Comparison of ENCODE assay signal across 8 cellular contexts in genomic region chr3:179421500-179421899, GRCh38. TPM values are rescaled to one million over a fixed set of nuclear protein-coding genes. Genes with fewer than 3 reads are reported as not detected.
DNase-seq lines count a peak whose midpoint lies in the region; ATAC-seq, FAIRE-seq and TF ChIP-seq lines count a peak whose summit lies in the region.

No MANE protein-coding gene starts in this region.

- DNase-seq in BJ (ENCODE audit: low read depth), result no peak
- DNase-seq in LNCaP clone FGC (ENCODE audit: low read depth), result peak; percentile 52
- DNase-seq in H1 (ENCODE audit: low read depth in 1 of 2, low spot score in 2 of 2), result no peak
- DNase-seq in myocyte (ENCODE audit: low read depth), result peak; percentile 60
- DNase-seq in central memory CD4-positive, alpha-beta T cell, result no peak
- DNase-seq in activated T-cell treated with anti-CD3 and anti-CD28 coated beads, Interleukin-2, amount 50 U/mL, for 1 hour, result no peak

- H3K23ac ChIP-seq in H1 (ENCODE audit: insufficient read length), result no peak overlapping the region

- H3K14ac ChIP-seq in H1 (ENCODE audit: insufficient read length), result no peak overlapping the region

- H3K4me1 ChIP-seq in H1 (replicated peaks in 1 of 4; ENCODE audit: control insufficient read depth in 3 of 4, insufficient read depth in 4 of 4, low read length in 3 of 4), result no peaks in the 10 kb centered on the region

- no peak overlapping the region for H3K9ac ChIP-seq in H1 (replicated peaks in 1 of 4; ENCODE audit: extremely low read depth in 1 of 4, low read depth in 3 of 4, low read length in 3 of 4)

- no peak overlapping the region for H3K4me2 ChIP-seq in H1 (ENCODE audit: insufficient read depth in 1 of 2, low read depth in 2 of 2, low read length in 2 of 2)

- no peak overlapping the region for H4K91ac ChIP-seq in H1 (replicated peaks; ENCODE audit: insufficient read length, low read length)

- H2AK5ac ChIP-seq in H1 (ENCODE audit: low read depth, low read length), result no peak overlapping the region

- H3K36me3 ChIP-seq in BJ (ENCODE audit: control insufficient read depth, insufficient read depth, low read length) (peaks cover 8% of the 10 kb centered on the region), H1 (ENCODE audit: control insufficient read depth in 2 of 4, insufficient read depth in 4 of 4, low read length in 3 of 4) (peaks cover 0 to 4% (median under 1%) of the 10 kb centered on the region in 4 experiments; a peak in 1 of 8 replicates)

- no peaks in the 10 kb centered on the region for H3K79me1 ChIP-seq in H1 (ENCODE audit: low read depth, low read length)

- TF ChIP-seq RAD21 in H1 (IDR thresholded peaks at IDR 0.05 in 1 of 2, conservative IDR thresholded peaks at IDR 0.05 in 1 of 2; ENCODE audit: low read depth in 2 of 2, low read length in 2 of 2), result peak; percentile 73 to 77

- no peak overlapping the region for H3K27ac ChIP-seq in H1 (ENCODE audit: low read depth, low read length)

- H2BK20ac ChIP-seq in H1 (ENCODE audit: low read length), result no peak overlapping the region

- H3K23me2 ChIP-seq in H1 (ENCODE audit: low read depth, low read length), result no peaks in the 10 kb centered on the region

- H4K8ac ChIP-seq in H1 (ENCODE audit: extremely low read depth, insufficient read depth, low read length), result no peak overlapping the region

- H2BK120ac ChIP-seq in H1 (replicated peaks; ENCODE audit: low read depth, low read length), result no peak overlapping the region

- no peak overlapping the region for H3K18ac ChIP-seq in H1 (ENCODE audit: extremely low read depth, low read length)

- H3K9me3 ChIP-seq in H1 (ENCODE audit: insufficient read depth in 2 of 2, low read depth in 1 of 2, low read length in 1 of 2), result no peaks in the 10 kb centered on the region

- POLR2A ChIA-PET in BJ (lab: Charles Lee) (no interaction called here), H1 (lab: Charles Lee; ENCODE audit: partially characterized antibody) (interaction anchor here (2.6 kb wide), 1 partner anchor 142 kb away, joined by 7 read pairs; the partner anchor contains the start of gene ACTL6A)

- H3K4ac ChIP-seq in H1 (replicated peaks; ENCODE audit: insufficient read length, low read depth, low read length), result no peak overlapping the region

- no peaks in the 10 kb centered on the region for H3K79me2 ChIP-seq in H1 (ENCODE audit: control insufficient read depth in 1 of 2, insufficient read depth in 2 of 2, low read length in 2 of 2)

- TF ChIP-seq EP300 in H1 (IDR thresholded peaks at IDR 0.05; ENCODE audit: borderline replicate concordance in 1 of 2, low read depth in 2 of 2, low read length in 2 of 2), result no peak

- no peak for FAIRE-seq in H1 (lab: Jason Lieb, UNC)

- H2BK15ac ChIP-seq in H1 (ENCODE audit: low read length), result no peak overlapping the region

- WGBS in H1 (ENCODE audit: extremely low coverage in 1 of 2, insufficient coverage in 1 of 2, insufficient read length in 1 of 2, insufficient replicate concordance in 2 of 2, low coverage in 1 of 2, low lambda C conversion rate in 2 of 2, missing lambda C conversion rate in 1 of 2), 2 experiments, result 85% methylated on average over 2 of the region's 2 CpGs; no CpG with 5 or more reads in 1 of the 2 experiments

- peak; percentile 47 for TF ChIP-seq CTCF in BJ (IDR thresholded peaks at IDR 0.05; ENCODE audit: insufficient read depth, low read depth, low read length)
- TF ChIP-seq CTCF in LNCaP clone FGC (IDR thresholded peaks at IDR 0.05; ENCODE audit: control insufficient read depth, extremely low read depth, insufficient read depth), result peak; percentile 90
- TF ChIP-seq CTCF in H1 (IDR thresholded peaks at IDR 0.05; ENCODE audit: control extremely low read depth in 1 of 3, insufficient read depth in 1 of 3, low read depth in 1 of 3, low read length in 3 of 3), result peak; percentile 40 to 48 (median 43); a peak in 3 of 4 replicates

- H4K20me1 ChIP-seq in H1 (replicated peaks in 1 of 2; ENCODE audit: control insufficient read depth in 1 of 2, insufficient read depth in 2 of 2, low read length in 2 of 2), result no peaks in the 10 kb centered on the region

- TF ChIP-seq POLR2A in H1 (IDR thresholded peaks at IDR 0.05; ENCODE audit: control extremely low read depth in 1 of 2, low read depth in 2 of 2, low read length in 2 of 2), result no peak

- H4K5ac ChIP-seq in H1 (ENCODE audit: insufficient read length, low read depth, low read length), result no peak overlapping the region

- no peaks in the 10 kb centered on the region for H3K27me3 ChIP-seq in BJ (ENCODE audit: control insufficient read depth, insufficient read depth, low read length)
- no peaks in the 10 kb centered on the region for H3K27me3 ChIP-seq in H1 (replicated peaks in 1 of 4; ENCODE audit: control insufficient read depth in 3 of 4, extremely low read depth in 1 of 4, insufficient read depth in 3 of 4, low read length in 3 of 4)

- CTCF ChIA-PET in BJ (lab: Yijun Ruan, JAX) (interaction anchor here (0.8 to 1.3 kb wide), 3 partner anchors 133 to 140 kb away, joined by 3 to 11 read pairs (median 5); no protein-coding TSS in a partner anchor), H1 (lab: Charles Lee; ENCODE audit: partially characterized antibody) (interaction anchor here (0.6 to 1.4 kb wide), 14 partner anchors 9 to 145 kb away, joined by 3 to 7 read pairs (median 4); partner anchors contain the start of gene ACTL6A)

- no peak overlapping the region for H3K56ac ChIP-seq in H1 (replicated peaks; ENCODE audit: insufficient read length, low read depth, low read length)

- ATAC-seq in GM19035 (IDR thresholded peaks at IDR 0.05; ENCODE audit: unreplicated experiment), result no peak
- ATAC-seq in GM18873 (IDR thresholded peaks at IDR 0.05; ENCODE audit: low FRiP score, unreplicated experiment), result no peak

- no peak overlapping the region for H2BK5ac ChIP-seq in H1 (ENCODE audit: low read depth, low read length)

- H3K4me3 ChIP-seq in BJ (ENCODE audit: low read depth, low read length) (no peak overlapping the region), LNCaP clone FGC (ENCODE audit: low read depth, low read length) (no peak overlapping the region), H1 (ENCODE audit: extremely low read depth in 1 of 4, insufficient read depth in 2 of 4, low read depth in 3 of 4, low read length in 4 of 4) (no peak overlapping the region)

- H2AFZ ChIP-seq in H1 (ENCODE audit: low read length), result no peak overlapping the region

- H2BK12ac ChIP-seq in H1 (ENCODE audit: low read depth, low read length), result no peak overlapping the region

TF ChIP-seq in H1, 55 proteins besides CTCF, POLR2A, EP300 and RAD21:
- TF ChIP-seq KDM4A (IDR thresholded peaks at IDR 0.05; ENCODE audit: low read depth, low read length, severe bottlenecking) (no peak), RFX5 (IDR thresholded peaks at IDR 0.05; ENCODE audit: borderline replicate concordance, low read depth, low read length) (no peak), JUN (IDR thresholded peaks at IDR 0.05; ENCODE audit: low read depth, low read length) (no peak), TCF12 (IDR thresholded peaks at IDR 0.05; ENCODE audit: low read depth, low read length) (no peak), FOSL1 (IDR thresholded peaks at IDR 0.05; ENCODE audit: insufficient read depth, low read depth, low read length) (no peak)

RNA-seq across cellular contexts. Expression of gene GNB4, which starts 29.8 kb away (rescaled TPM):
- 25.2 and 50.6 TPM in 2 replicates for polyA plus RNA-seq in BJ (2011; rRNA removed)
- 47.0 and 49.3 TPM in 2 replicates for polyA minus RNA-seq in BJ (2011; rRNA and poly(A)+ RNA removed)
- 26.1 and 29.2 TPM in 2 replicates for total RNA-seq in H1 (2021; fragmentation: NEBNext Ultra II Directional; extraction: Animal tissue kit (Norgen Biotek cat#: 25700))
- 8.7 and 13.4 TPM in 2 replicates for polyA plus RNA-seq in H1 (2011; rRNA removed)
- 10.8 TPM for polyA plus RNA-seq in H1 (2011; cell fraction: cytosol; rRNA removed)
- polyA plus RNA-seq in H1 (2011; cell fraction: nucleus; rRNA removed), result 5.0 TPM
- 11.7 to 19.7 TPM (median 14.2 TPM) in 4 replicates for polyA plus RNA-seq in H1 (2012, experiment 1 of 2)
- 1.7 TPM for polyA plus RNA-seq in H1 (2012, experiment 2 of 2)
- 13.9 TPM for polyA plus RNA-seq in H1 (2013, experiment 1 of 2)
- polyA plus RNA-seq in H1 (2013, experiment 2 of 2), result 13.9 TPM
- 57.4 and 94.6 TPM in 2 replicates for polyA minus RNA-seq in H1 (2011; rRNA and poly(A)+ RNA removed)
- polyA minus RNA-seq in H1 (2011; cell fraction: cytosol; rRNA and poly(A)+ RNA removed), result 16.0 TPM
- polyA minus RNA-seq in H1 (2011; cell fraction: nucleus; rRNA and poly(A)+ RNA removed), result 19.5 TPM
- 14.4 and 25.9 TPM in 2 replicates for total RNA-seq in myocyte
- 13.8 TPM for polyA plus RNA-seq in myocyte (2012)

Comparison
In these comparisons a context has a peak if more than half of its experiments do, and no peak if none do; other contexts are left out.
1. DNase-seq: peak in LNCaP clone FGC (single experiment) and myocyte (single experiment); none in BJ (single experiment), H1 (0 of 2), central memory CD4-positive, alpha-beta T cell (single experiment) and activated T-cell treated with anti-CD3 and anti-CD28 coated beads, Interleukin-2, amount 50 U/mL, for 1 hour (single experiment).
2. Peak in every context shown above with its lines, with median percentiles within 50 percentile points of each other: CTCF ChIP-seq.